8 cellular contexts compared by ENCODE assay signal in genomic region chr17:32128470-32128869, GRCh38. TPM values are rescaled to one million over a fixed set of nuclear protein-coding genes. Genes with fewer than 3 reads are reported as not detected.
A peak's percentile ranks its signal among the peaks of the same experiment; 100 is the strongest.
DNase-seq lines count a peak whose midpoint lies in the region; ATAC-seq and TF ChIP-seq lines count a peak whose summit lies in the region.
"Not testable (repeated sequence)": the region's sequence is repeated elsewhere in the genome, so short reads cannot be mapped to it uniquely, and the experiment has no call there.

No MANE protein-coding gene starts in this region.

- CTCF ChIA-PET in RWPE1 (lab: Yijun Ruan, JAX) = not testable (repeated sequence)

- peak overlapping the region in 3 of 11 experiments; percentile 72 to 80 (median 74); a peak in 5 of 22 replicates for H3K27ac ChIP-seq in BLaER1 treated with 17β-estradiol and CSF1 and Interleukin-3, amounts not matched to agents 10 nM and 100 nM
- peak overlapping the region; percentile 61 for H3K27ac ChIP-seq in RWPE1
- H3K27ac ChIP-seq in heart right ventricle = peak overlapping the region in 7 of 10 donors; percentile 86 to 93 (median 91)
- not testable (repeated sequence) for H3K27ac ChIP-seq in stomach smooth muscle (ENCODE audit: low read length)

- H3K9ac ChIP-seq in BLaER1 treated with 17β-estradiol and CSF1 and Interleukin-3, amounts not matched to agents 10 nM and 100 nM = peak overlapping the region in 7 of 11 experiments; percentile 72 to 83 (median 79); a peak in 12 of 22 replicates
- H3K9ac ChIP-seq in stomach smooth muscle (ENCODE audit: low read length in 2 of 2) = not testable (repeated sequence)

- not testable (repeated sequence) for H4K20me1 ChIP-seq in BLaER1 treated with 17β-estradiol and CSF1 and Interleukin-3, amounts not matched to agents 10 nM and 100 nM

- H3K36me3 ChIP-seq in BLaER1 treated with 17β-estradiol and CSF1 and Interleukin-3, amounts not matched to agents 10 nM and 100 nM; heart right ventricle; stomach smooth muscle (ENCODE audit: control insufficient read depth in 2 of 2, insufficient read depth in 2 of 2, low read length in 2 of 2): not testable (repeated sequence)

- POLR2A ChIA-PET in RWPE1 (lab: Yijun Ruan, JAX; ENCODE audit: low non-redundant PET) = interaction anchor here (1.1 kb wide), 1 partner anchor 121 kb away, joined by 3 read pairs; the partner anchor contains the start of gene LRRC37B

- not testable (repeated sequence) for H3K27me3 ChIP-seq in BLaER1 treated with 17β-estradiol and CSF1 and Interleukin-3, amounts not matched to agents 10 nM and 100 nM; heart right ventricle; stomach smooth muscle (ENCODE audit: control insufficient read depth in 1 of 2, insufficient read depth in 2 of 2, low read length in 2 of 2)

- intact Hi-C loops in heart right ventricle (cut with DNase I) = not testable (repeated sequence)

- peak overlapping the region; percentile 85 for H3K4me3 Mint-ChIP-seq in activated T-helper 17 cell treated with anti-CD3 and anti-CD28 coated beads, Interleukin-2, amount 50 U/mL, for 72 hours
- peak overlapping the region; percentile 72 for H3K4me3 Mint-ChIP-seq in nephron progenitor cell

- H3K4me3 ChIP-seq in BLaER1 treated with 17β-estradiol and CSF1 and Interleukin-3, amounts not matched to agents 10 nM and 100 nM = peak overlapping the region; percentile 58 to 72 (median 64); a peak in 19 of 20 replicates
- peak overlapping the region; percentile 65 for H3K4me3 ChIP-seq in HFF-Myc (replicated peaks; ENCODE audit: low read depth, low read length)
- H3K4me3 ChIP-seq in choroid plexus epithelial cell (ENCODE audit: low read depth, low read length) = peak overlapping the region; percentile 79
- H3K4me3 ChIP-seq in heart right ventricle = peak overlapping the region in 9 of 10 donors; percentile 48 to 70 (median 63)
- H3K4me3 ChIP-seq in stomach smooth muscle (ENCODE audit: low read length in 2 of 2) = peak overlapping the region; percentile 9 to 90

- H3K4me1 ChIP-seq in BLaER1 treated with 17β-estradiol and CSF1 and Interleukin-3, amounts not matched to agents 10 nM and 100 nM = peaks cover 15 to 31% (median 23%) of the 10 kb centered on the region in 10 experiments
- H3K4me1 ChIP-seq in heart right ventricle = peaks cover 0 to 23% (median 14%) of the 10 kb centered on the region in 9 donors
- not testable (repeated sequence) for H3K4me1 ChIP-seq in stomach smooth muscle (ENCODE audit: control insufficient read depth, insufficient read depth, low read length)

- DNase-seq in HFF-Myc (ENCODE audit: extremely low read depth, low read depth); RWPE1 (ENCODE audit: low spot score); choroid plexus epithelial cell (ENCODE audit: low read depth); heart right ventricle; nephron progenitor cell: not testable (repeated sequence)

- H3K9me3 ChIP-seq in BLaER1 treated with 17β-estradiol and CSF1 and Interleukin-3, amounts not matched to agents 10 nM and 100 nM (replicated peaks in 1 of 11); heart right ventricle; stomach smooth muscle (ENCODE audit: control insufficient read depth in 2 of 2, low read length in 2 of 2): not testable (repeated sequence)

- peak overlapping the region; percentile 89 for H3K27ac Mint-ChIP-seq in activated T-helper 17 cell treated with anti-CD3 and anti-CD28 coated beads, Interleukin-2, amount 50 U/mL, for 72 hours
- not testable (repeated sequence) for H3K27ac Mint-ChIP-seq in nephron progenitor cell

- WGBS in heart right ventricle, 2 donors = 73 to 81% methylated on average over 7 of the region's 7 CpGs

- H3K27me3 Mint-ChIP-seq in activated T-helper 17 cell treated with anti-CD3 and anti-CD28 coated beads, Interleukin-2, amount 50 U/mL, for 72 hours; nephron progenitor cell (ENCODE audit: low read depth, poor library complexity): not testable (repeated sequence)

- not testable (repeated sequence) for H3K36me3 Mint-ChIP-seq in activated T-helper 17 cell treated with anti-CD3 and anti-CD28 coated beads, Interleukin-2, amount 50 U/mL, for 72 hours (ENCODE audit: low read depth); nephron progenitor cell (ENCODE audit: low read depth)

- ATAC-seq in activated T-helper 17 cell treated with anti-CD3 and anti-CD28 coated beads, Interleukin-2, amount 50 U/mL, for 72 hours (replicated peaks); heart right ventricle: not testable (repeated sequence)

- H3K4me2 ChIP-seq in BLaER1 treated with 17β-estradiol and CSF1 and Interleukin-3, amounts not matched to agents 10 nM and 100 nM = peak overlapping the region; percentile 58 to 95 (median 87)

- not testable (repeated sequence) for TF ChIP-seq CTCF in HFF-Myc (IDR thresholded peaks at IDR 0.05; ENCODE audit: low read depth, low read length, missing control alignments); RWPE1 (conservative IDR thresholded peaks at IDR 0.05; ENCODE audit: low read depth); choroid plexus epithelial cell (conservative IDR thresholded peaks at IDR 0.05; ENCODE audit: low read depth, low read length); heart right ventricle (IDR thresholded peaks at IDR 0.05); nephron progenitor cell (IDR thresholded peaks at IDR 0.05)

- not testable (repeated sequence) for H3K4me1 Mint-ChIP-seq in activated T-helper 17 cell treated with anti-CD3 and anti-CD28 coated beads, Interleukin-2, amount 50 U/mL, for 72 hours
- H3K4me1 Mint-ChIP-seq in nephron progenitor cell = peaks cover 44% of the 10 kb centered on the region

- H3K9me3 Mint-ChIP-seq in activated T-helper 17 cell treated with anti-CD3 and anti-CD28 coated beads, Interleukin-2, amount 50 U/mL, for 72 hours = not testable (repeated sequence)
- H3K9me3 Mint-ChIP-seq in nephron progenitor cell = peaks cover 24% of the 10 kb centered on the region

RNA-seq across cellular contexts. Expression of gene RHOT1, which starts 13.8 kb away (rescaled TPM):
- total RNA-seq in activated T-helper 17 cell treated with anti-CD3 and anti-CD28 coated beads, Interleukin-2, amount 50 U/mL, for 72 hours = 10 to 100 TPM; 19.5 to 26.2 TPM
- total RNA-seq in heart right ventricle = 10 to 100 TPM; 45.2 to 72.2 (median 48.5) TPM
- 10 to 100 TPM; 32.5 to 76.6 TPM for polyA plus RNA-seq in heart right ventricle
